8 cellular contexts compared by ENCODE assay signal in genomic region chrX:107715331-107716044, GRCh38.
DNase-seq lines count a peak whose midpoint lies in the region; ATAC-seq and TF ChIP-seq lines count a peak whose summit lies in the region.

No MANE protein-coding gene starts in this region.

- H3K9me3 ChIP-seq in T-helper 17 cell (ENCODE audit: control insufficient read depth, low read length, poor library complexity, severe bottlenecking): no peaks in the 10 kb centered on the region
- no peaks in the 10 kb centered on the region for H3K9me3 ChIP-seq in neuronal stem cell (replicated peaks in 1 of 2; ENCODE audit: control insufficient read depth in 2 of 2, insufficient read depth in 1 of 2, low read depth in 1 of 2, low read length in 2 of 2)

- H3K27ac ChIP-seq in neuronal stem cell (replicated peaks; ENCODE audit: low read length): no peak overlapping the region

- H3K79me1 ChIP-seq in neuronal stem cell (ENCODE audit: low read depth, low read length): no peaks in the 10 kb centered on the region

- peak overlapping the region; percentile 90 for H2AFZ ChIP-seq in neuronal stem cell (ENCODE audit: low read length)

- H3K27ac Mint-ChIP-seq in T-helper 17 cell: peak overlapping the region; percentile 96

- H2BK15ac ChIP-seq in neuronal stem cell (ENCODE audit: low read length): no peak overlapping the region

- peak overlapping the region; percentile 52 for H2AK5ac ChIP-seq in neuronal stem cell (ENCODE audit: low read depth, low read length)

- H4K8ac ChIP-seq in neuronal stem cell (ENCODE audit: low read depth, low read length): no peak overlapping the region

- H3K36me3 ChIP-seq in neuronal stem cell (replicated peaks in 1 of 2; ENCODE audit: control insufficient read depth in 2 of 2, insufficient read depth in 2 of 2, low read length in 2 of 2): peaks cover 0 to 4% of the 10 kb centered on the region in 2 donors

- DNase-seq in T-helper 17 cell (no peak), neuronal stem cell (ENCODE audit: low spot score) (no peak), NCI-H2081 (lab: John Stamatoyannopoulos, UW) (no peak)

- H3K4me2 ChIP-seq in neuronal stem cell (ENCODE audit: insufficient read depth, low read length, poor library complexity, severe bottlenecking): peak overlapping the region; percentile 84

- TF ChIP-seq CTCF in GM12875 (IDR thresholded peaks at IDR 0.05; ENCODE audit: borderline replicate concordance, insufficient read depth, low read depth, low read length): no peak

- no peaks in the 10 kb centered on the region for H3K27me3 Mint-ChIP-seq in T-helper 17 cell

- peak overlapping the region; percentile 75 for H3K4me3 ChIP-seq in GM12875 (ENCODE audit: low read depth, low read length)
- H3K4me3 ChIP-seq in neuronal stem cell (ENCODE audit: low read length in 2 of 2): peak overlapping the region; percentile 54 to 83

- H3K4me1 ChIP-seq in neuronal stem cell (ENCODE audit: control insufficient read depth in 2 of 2, insufficient read depth in 1 of 2, low read depth in 1 of 2, low read length in 2 of 2): peaks cover 8 to 14% of the 10 kb centered on the region in 2 donors

- WGBS in neuronal stem cell (ENCODE audit: extremely low coverage in 2 of 2, insufficient read length in 2 of 2, insufficient replicate concordance in 1 of 2), 2 donors: no CpG with 5 or more reads among the region's 13 CpGs

- no peak overlapping the region for H2BK120ac ChIP-seq in neuronal stem cell (ENCODE audit: low read depth, low read length)

- no peak overlapping the region for H3K9ac ChIP-seq in neuronal stem cell (ENCODE audit: low read depth, low read length, poor library complexity)

- H3K14ac ChIP-seq in neuronal stem cell (ENCODE audit: low read length): no peak overlapping the region

- peaks cover 44% of the 10 kb centered on the region for H3K4me1 Mint-ChIP-seq in T-helper 17 cell

- no peak overlapping the region for H3K4ac ChIP-seq in neuronal stem cell (ENCODE audit: low read length)

- H3K23ac ChIP-seq in neuronal stem cell (ENCODE audit: low read depth, low read length, poor library complexity): no peak overlapping the region

- no peak overlapping the region for H4K91ac ChIP-seq in neuronal stem cell (ENCODE audit: low read depth, low read length, poor library complexity)

- peaks cover 3% of the 10 kb centered on the region for H3K36me3 Mint-ChIP-seq in T-helper 17 cell (ENCODE audit: low read depth)

- H2BK5ac ChIP-seq in neuronal stem cell (ENCODE audit: low read length): no peak overlapping the region

- ATAC-seq in T-helper 17 cell (no peak), esophagus mucosa (peak; percentile 32), GM19351 (IDR thresholded peaks at IDR 0.05; ENCODE audit: unreplicated experiment) (no peak), HG03378 (IDR thresholded peaks at IDR 0.05; ENCODE audit: unreplicated experiment) (no peak), GM21447 (IDR thresholded peaks at IDR 0.05; ENCODE audit: unreplicated experiment) (no peak)

- no peak overlapping the region for H2BK12ac ChIP-seq in neuronal stem cell (ENCODE audit: low read length)

- H3K27me3 ChIP-seq in neuronal stem cell (ENCODE audit: control insufficient read depth in 3 of 3, insufficient read depth in 3 of 3, low read depth in 1 of 3, low read length in 3 of 3): peaks cover 0 to 6% (median 0%) of the 10 kb centered on the region in 3 experiments

- H3K4me3 Mint-ChIP-seq in T-helper 17 cell: peak overlapping the region; percentile 93

- peak overlapping the region; percentile 52 for H3K18ac ChIP-seq in neuronal stem cell (ENCODE audit: low read length)
